ENCODE assay signal across 1 cellular context in the genomic region with DNA sequence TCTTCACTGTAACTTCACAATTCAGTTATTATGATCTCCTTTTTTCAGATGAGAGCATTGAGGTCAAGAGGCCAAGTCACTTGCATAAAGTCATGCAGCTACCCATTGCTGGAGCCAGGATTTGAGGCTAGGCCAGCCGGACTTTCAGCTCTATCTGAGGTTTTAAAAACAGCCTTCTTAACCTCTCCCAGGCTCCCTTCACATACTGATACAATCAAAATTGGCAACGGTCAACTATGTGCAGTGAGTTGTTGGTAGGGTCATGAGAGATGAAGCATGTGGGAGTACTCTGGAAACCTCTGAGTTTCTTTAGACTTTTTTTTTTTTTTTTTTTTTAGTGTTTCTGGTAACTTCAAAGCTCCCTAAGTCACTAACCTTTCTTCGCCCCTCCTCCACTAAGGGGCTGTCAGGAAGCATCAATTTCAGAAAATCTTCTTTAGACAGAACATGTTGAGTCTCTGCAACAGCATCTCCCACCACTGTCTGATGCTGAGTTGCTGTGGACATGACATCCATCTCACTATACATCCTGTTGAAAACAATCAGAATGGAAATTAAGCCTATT.
TF ChIP-seq lines count a peak whose summit lies in the region.

No MANE protein-coding gene starts in this region.

TF ChIP-seq in IMR-90, 13 proteins besides CTCF, POLR2A, EP300 and RAD21 (continued from another document):
- TF ChIP-seq, protein P1, sequence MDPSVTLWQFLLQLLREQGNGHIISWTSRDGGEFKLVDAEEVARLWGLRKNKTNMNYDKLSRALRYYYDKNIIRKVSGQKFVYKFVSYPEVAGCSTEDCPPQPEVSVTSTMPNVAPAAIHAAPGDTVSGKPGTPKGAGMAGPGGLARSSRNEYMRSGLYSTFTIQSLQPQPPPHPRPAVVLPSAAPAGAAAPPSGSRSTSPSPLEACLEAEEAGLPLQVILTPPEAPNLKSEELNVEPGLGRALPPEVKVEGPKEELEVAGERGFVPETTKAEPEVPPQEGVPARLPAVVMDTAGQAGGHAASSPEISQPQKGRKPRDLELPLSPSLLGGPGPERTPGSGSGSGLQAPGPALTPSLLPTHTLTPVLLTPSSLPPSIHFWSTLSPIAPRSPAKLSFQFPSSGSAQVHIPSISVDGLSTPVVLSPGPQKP (IDR thresholded peaks at IDR 0.05; ENCODE audit: borderline replicate concordance, low read depth, low read length): no peak
- TF ChIP-seq RCOR1 (IDR thresholded peaks at IDR 0.05; ENCODE audit: insufficient replicate concordance, low read length): no peak
- TF ChIP-seq MXI1 (IDR thresholded peaks at IDR 0.05; ENCODE audit: borderline replicate concordance, low read depth, low read length): no peak
- TF ChIP-seq RFX5 (IDR thresholded peaks at IDR 0.05; ENCODE audit: low read depth, low read length): no peak
- no peak for TF ChIP-seq NFE2L2 (IDR thresholded peaks at IDR 0.05; ENCODE audit: low read depth, low read length)
- no peak for TF ChIP-seq MAZ (IDR thresholded peaks at IDR 0.05; ENCODE audit: borderline replicate concordance, low read depth, low read length)
- no peak for TF ChIP-seq FOS (IDR thresholded peaks at IDR 0.05; ENCODE audit: low read depth, low read length)
